8 cellular contexts compared by ENCODE assay signal in the genomic region with DNA sequence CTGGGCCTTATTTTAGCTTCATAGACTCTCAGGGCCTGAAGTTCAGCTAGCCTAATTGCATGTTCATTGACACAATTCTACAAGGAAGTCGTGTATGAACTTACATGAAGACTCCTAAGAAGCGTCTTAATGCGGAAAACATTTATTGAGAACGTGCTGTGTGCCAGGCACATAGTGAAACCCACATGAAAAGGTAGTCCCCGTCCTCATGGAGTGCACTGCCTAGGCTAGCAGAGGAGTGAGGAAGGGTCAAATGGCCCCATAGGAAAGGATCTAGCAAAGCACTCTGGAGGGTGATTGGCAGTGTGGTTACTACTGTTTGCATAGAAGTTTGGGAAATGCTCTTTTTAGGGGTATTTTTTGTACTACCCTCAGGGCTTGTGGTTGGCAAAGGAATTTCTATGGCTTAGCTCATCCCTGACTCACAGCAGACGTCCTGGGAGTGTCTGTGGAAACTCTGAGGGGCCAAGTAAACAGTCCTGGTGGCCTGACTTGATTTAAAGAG. TPM values are rescaled to one million over a fixed set of nuclear protein-coding genes. Genes with fewer than 3 reads are reported as not detected.
A peak's percentile ranks its signal among the peaks of the same experiment; 100 is the strongest.
DNase-seq lines count a peak whose midpoint lies in the region; ATAC-seq lines count a peak whose summit lies in the region.

No MANE protein-coding gene starts in this region.

- POLR2A ChIA-PET in activated CD4-positive, alpha-beta memory T cell treated with anti-CD3 and anti-CD28 coated beads, Interleukin-2, amount 10 ng/mL, durations not matched to agents 7 days and 5 days (lab: Charles Lee), result interaction anchor here (0.6 to 4.6 kb wide), 5 partner anchors 14 to 300 kb away, joined by 3 to 20 read pairs (median 5); no protein-coding TSS in a partner anchor

- H3K27me3 Mint-ChIP-seq in activated T-cell treated with anti-CD3 and anti-CD28 coated beads, Interleukin-2, amount 50 U/mL, for 24 hours, result peaks cover 28% of the 10 kb centered on the region
- peaks cover 27% of the 10 kb centered on the region for H3K27me3 Mint-ChIP-seq in activated CD4-positive, alpha-beta memory T cell treated with anti-CD3 and anti-CD28 coated beads, Interleukin-2, amount 10 ng/mL, durations not matched to agents 7 days and 5 days
- peaks cover 1% of the 10 kb centered on the region for H3K27me3 Mint-ChIP-seq in stimulated activated memory B cell treated with anti-CD40 and anti-IgM and Interleukin-4, amounts not matched to agents 10 μg/mL and 1 μg/mL and 100 μg/mL, for 72 hours

- H3K9me3 Mint-ChIP-seq in activated T-cell treated with anti-CD3 and anti-CD28 coated beads, Interleukin-2, amount 50 U/mL, for 24 hours, result no peaks in the 10 kb centered on the region
- no peaks in the 10 kb centered on the region for H3K9me3 Mint-ChIP-seq in activated CD4-positive, alpha-beta memory T cell treated with anti-CD3 and anti-CD28 coated beads, Interleukin-2, amount 10 ng/mL, durations not matched to agents 7 days and 5 days
- H3K9me3 Mint-ChIP-seq in stimulated activated memory B cell treated with anti-CD40 and anti-IgM and Interleukin-4, amounts not matched to agents 10 μg/mL and 1 μg/mL and 100 μg/mL, for 72 hours, result peaks cover 4% of the 10 kb centered on the region

- H3K4me1 Mint-ChIP-seq in activated T-cell treated with anti-CD3 and anti-CD28 coated beads, Interleukin-2, amount 50 U/mL, for 24 hours (ENCODE audit: low read depth), result peaks cover 54% of the 10 kb centered on the region
- H3K4me1 Mint-ChIP-seq in activated CD4-positive, alpha-beta memory T cell treated with anti-CD3 and anti-CD28 coated beads, Interleukin-2, amount 10 ng/mL, durations not matched to agents 7 days and 5 days, result peaks cover 55% of the 10 kb centered on the region
- H3K4me1 Mint-ChIP-seq in stimulated activated memory B cell treated with anti-CD40 and anti-IgM and Interleukin-4, amounts not matched to agents 10 μg/mL and 1 μg/mL and 100 μg/mL, for 72 hours, result peaks cover 62% of the 10 kb centered on the region

- H3K27ac Mint-ChIP-seq in activated T-cell treated with anti-CD3 and anti-CD28 coated beads, Interleukin-2, amount 50 U/mL, for 24 hours, result peak overlapping the region; percentile 82
- H3K27ac Mint-ChIP-seq in activated CD4-positive, alpha-beta memory T cell treated with anti-CD3 and anti-CD28 coated beads, Interleukin-2, amount 10 ng/mL, durations not matched to agents 7 days and 5 days, result peak overlapping the region; percentile 42
- peak overlapping the region; percentile 76 for H3K27ac Mint-ChIP-seq in stimulated activated memory B cell treated with anti-CD40 and anti-IgM and Interleukin-4, amounts not matched to agents 10 μg/mL and 1 μg/mL and 100 μg/mL, for 72 hours

- no peak for DNase-seq in activated T-cell treated with anti-CD3 and anti-CD28 coated beads, Interleukin-2, amount 50 U/mL, for 24 hours
- DNase-seq in activated T-cell treated with anti-CD3 and anti-CD28 coated beads for 4 hours (no peak), glomerular visceral epithelial cell (ENCODE audit: extremely low spot score) (peak; percentile 93)
- no peak for DNase-seq in activated CD4-positive, alpha-beta memory T cell treated with anti-CD3 and anti-CD28 coated beads, Interleukin-2, amount 10 ng/mL, durations not matched to agents 7 days and 5 days

- H3K4me3 Mint-ChIP-seq in activated T-cell treated with anti-CD3 and anti-CD28 coated beads, Interleukin-2, amount 50 U/mL, for 24 hours, result peak overlapping the region; percentile 86
- peak overlapping the region; percentile 85 for H3K4me3 Mint-ChIP-seq in activated CD4-positive, alpha-beta memory T cell treated with anti-CD3 and anti-CD28 coated beads, Interleukin-2, amount 10 ng/mL, durations not matched to agents 7 days and 5 days
- peak overlapping the region; percentile 80 for H3K4me3 Mint-ChIP-seq in stimulated activated memory B cell treated with anti-CD40 and anti-IgM and Interleukin-4, amounts not matched to agents 10 μg/mL and 1 μg/mL and 100 μg/mL, for 72 hours

- CTCF ChIA-PET in activated CD4-positive, alpha-beta memory T cell treated with anti-CD3 and anti-CD28 coated beads, Interleukin-2, amount 10 ng/mL, durations not matched to agents 7 days and 5 days (lab: Charles Lee), result interaction anchor here (0.9 to 6.0 kb wide), 12 partner anchors 11 to 850 kb away, joined by 3 to 172 read pairs (median 6); no protein-coding TSS in a partner anchor

- ATAC-seq in stimulated activated memory B cell treated with anti-CD40 and anti-IgM and Interleukin-4, amounts not matched to agents 10 μg/mL and 1 μg/mL and 100 μg/mL, for 72 hours, result no peak
- no peak for ATAC-seq in HG03039 (IDR thresholded peaks at IDR 0.05; ENCODE audit: unreplicated experiment)
- ATAC-seq in HG03175 (IDR thresholded peaks at IDR 0.05; ENCODE audit: unreplicated experiment), result no peak
- ATAC-seq in HG03159 (IDR thresholded peaks at IDR 0.05; ENCODE audit: unreplicated experiment), result no peak

- peaks cover 3% of the 10 kb centered on the region for H3K36me3 Mint-ChIP-seq in activated T-cell treated with anti-CD3 and anti-CD28 coated beads, Interleukin-2, amount 50 U/mL, for 24 hours (ENCODE audit: low read depth)
- no peaks in the 10 kb centered on the region for H3K36me3 Mint-ChIP-seq in activated CD4-positive, alpha-beta memory T cell treated with anti-CD3 and anti-CD28 coated beads, Interleukin-2, amount 10 ng/mL, durations not matched to agents 7 days and 5 days (ENCODE audit: low read depth)
- H3K36me3 Mint-ChIP-seq in stimulated activated memory B cell treated with anti-CD40 and anti-IgM and Interleukin-4, amounts not matched to agents 10 μg/mL and 1 μg/mL and 100 μg/mL, for 72 hours, result no peaks in the 10 kb centered on the region

RNA-seq across cellular contexts. Expression of gene NPTN, which starts 0.9 kb away (rescaled TPM):
- total RNA-seq in activated CD4-positive, alpha-beta memory T cell treated with anti-CD3 and anti-CD28 coated beads, Interleukin-2, amount 10 ng/mL, durations not matched to agents 7 days and 5 days, result 10 to 100 TPM; 44.5 to 46.0 TPM

RNA-seq across cellular contexts. Expression of gene CD276, which starts 50.1 kb away (rescaled TPM):
- total RNA-seq in activated CD4-positive, alpha-beta memory T cell treated with anti-CD3 and anti-CD28 coated beads, Interleukin-2, amount 10 ng/mL, durations not matched to agents 7 days and 5 days, result 1 to 10 TPM in 1 of 2 experiments, under 1 TPM in 1; 0.88 to 1.6 TPM
